8 cellular contexts compared by ENCODE assay signal in genomic region chr2:47034973-47035609, GRCh38.
DNase-seq lines count a peak whose midpoint lies in the region; ATAC-seq, FAIRE-seq and TF ChIP-seq lines count a peak whose summit lies in the region.

No MANE protein-coding gene starts in this region.

- CTCF ChIA-PET in activated CD8-positive, alpha-beta T cell treated with anti-CD3 and anti-CD28 coated beads for 36 hours (lab: Charles Lee) = no interaction called here

- H3K9me3 Mint-ChIP-seq in activated CD8-positive, alpha-beta T cell treated with anti-CD3 and anti-CD28 coated beads for 36 hours = no peaks in the 10 kb centered on the region
- no peaks in the 10 kb centered on the region for H3K9me3 Mint-ChIP-seq in stimulated activated memory B cell treated with anti-CD40 and anti-IgM and Interleukin-4, amounts not matched to agents 10 μg/mL and 1 μg/mL and 100 μg/mL, for 72 hours

- no peak for TF ChIP-seq POLR2A in GM18505 (IDR thresholded peaks at IDR 0.05; ENCODE audit: borderline replicate concordance, extremely low read depth, insufficient read depth, insufficient read length)

- H3K36me3 ChIP-seq in iPS-20b (ENCODE audit: insufficient read depth, low read depth, low read length) = no peaks in the 10 kb centered on the region

- H3K36me3 Mint-ChIP-seq in activated CD8-positive, alpha-beta T cell treated with anti-CD3 and anti-CD28 coated beads for 36 hours (ENCODE audit: low read depth) = peaks cover 13% of the 10 kb centered on the region
- peaks cover 47% of the 10 kb centered on the region for H3K36me3 Mint-ChIP-seq in stimulated activated memory B cell treated with anti-CD40 and anti-IgM and Interleukin-4, amounts not matched to agents 10 μg/mL and 1 μg/mL and 100 μg/mL, for 72 hours

- H3K4me3 Mint-ChIP-seq in activated CD8-positive, alpha-beta T cell treated with anti-CD3 and anti-CD28 coated beads for 36 hours = no peak overlapping the region
- no peak overlapping the region for H3K4me3 Mint-ChIP-seq in stimulated activated memory B cell treated with anti-CD40 and anti-IgM and Interleukin-4, amounts not matched to agents 10 μg/mL and 1 μg/mL and 100 μg/mL, for 72 hours

- peak; percentile 39 for ATAC-seq in GM18505 (IDR thresholded peaks at IDR 0.05; ENCODE audit: unreplicated experiment)
- ATAC-seq in HG03280 (IDR thresholded peaks at IDR 0.05; ENCODE audit: unreplicated experiment) = peak; percentile 46
- ATAC-seq in activated CD8-positive, alpha-beta T cell treated with anti-CD3 and anti-CD28 coated beads for 36 hours = no peak
- ATAC-seq in stimulated activated memory B cell treated with anti-CD40 and anti-IgM and Interleukin-4, amounts not matched to agents 10 μg/mL and 1 μg/mL and 100 μg/mL, for 72 hours = peak; percentile 93
- no peak for ATAC-seq in GM18870 (IDR thresholded peaks at IDR 0.05; ENCODE audit: unreplicated experiment)

- H3K9me3 ChIP-seq in iPS-20b (ENCODE audit: insufficient read depth, low read depth, low read length) = no peaks in the 10 kb centered on the region

- no peak overlapping the region for H3K4me3 ChIP-seq in iPS-20b (ENCODE audit: low read length)

- no peak overlapping the region for H3K27ac ChIP-seq in iPS-20b (ENCODE audit: low read length)

- intact Hi-C loops in activated CD8-positive, alpha-beta T cell treated with anti-CD3 and anti-CD28 coated beads for 36 hours (cut with micrococcal nuclease) = no loop called here

- peak overlapping the region; percentile 13 for H3K27ac Mint-ChIP-seq in activated CD8-positive, alpha-beta T cell treated with anti-CD3 and anti-CD28 coated beads for 36 hours
- peak overlapping the region; percentile 81 for H3K27ac Mint-ChIP-seq in stimulated activated memory B cell treated with anti-CD40 and anti-IgM and Interleukin-4, amounts not matched to agents 10 μg/mL and 1 μg/mL and 100 μg/mL, for 72 hours

- H3K9ac ChIP-seq in iPS-20b (ENCODE audit: low read depth, low read length) = peak overlapping the region; percentile 31; the same call in 1 of the 2 replicates

- H3K4me1 ChIP-seq in iPS-20b (ENCODE audit: insufficient read depth, low read length) = peaks cover 26% of the 10 kb centered on the region

- no peak for TF ChIP-seq CTCF in activated CD8-positive, alpha-beta T cell treated with anti-CD3 and anti-CD28 coated beads for 36 hours (IDR thresholded peaks at IDR 0.05)

- peaks cover 19% of the 10 kb centered on the region for H3K4me1 Mint-ChIP-seq in activated CD8-positive, alpha-beta T cell treated with anti-CD3 and anti-CD28 coated beads for 36 hours (ENCODE audit: low read depth)
- H3K4me1 Mint-ChIP-seq in stimulated activated memory B cell treated with anti-CD40 and anti-IgM and Interleukin-4, amounts not matched to agents 10 μg/mL and 1 μg/mL and 100 μg/mL, for 72 hours = peaks cover 66% of the 10 kb centered on the region

- no peak for FAIRE-seq in HTR-8/SVneo (lab: Jason Lieb, UNC)

- no peaks in the 10 kb centered on the region for H3K27me3 ChIP-seq in iPS-20b (ENCODE audit: insufficient read depth, low read length)

- H3K27me3 Mint-ChIP-seq in activated CD8-positive, alpha-beta T cell treated with anti-CD3 and anti-CD28 coated beads for 36 hours = no peaks in the 10 kb centered on the region
- no peaks in the 10 kb centered on the region for H3K27me3 Mint-ChIP-seq in stimulated activated memory B cell treated with anti-CD40 and anti-IgM and Interleukin-4, amounts not matched to agents 10 μg/mL and 1 μg/mL and 100 μg/mL, for 72 hours

- POLR2A ChIA-PET in activated CD8-positive, alpha-beta T cell treated with anti-CD3 and anti-CD28 coated beads for 36 hours (lab: Charles Lee) = no interaction called here

- peak; percentile 40 for DNase-seq in activated CD8-positive, alpha-beta T cell treated with anti-CD3 and anti-CD28 coated beads for 36 hours
- no peak for DNase-seq in activated T-cell treated with anti-CD3 and anti-CD28 coated beads, Interleukin-2, amount 50 U/mL, for 1 hour
- DNase-seq in HTR-8/SVneo (ENCODE audit: insufficient read length, low spot score) = no peak

Comparison
In these comparisons a context has a peak if more than half of its experiments do, and no peak if none do; other contexts are left out.
1. ATAC-seq: peak in GM18505 (single experiment), HG03280 (single experiment) and stimulated activated memory B cell treated with anti-CD40 and anti-IgM and Interleukin-4, amounts not matched to agents 10 μg/mL and 1 μg/mL and 100 μg/mL, for 72 hours (single experiment); none in activated CD8-positive, alpha-beta T cell treated with anti-CD3 and anti-CD28 coated beads for 36 hours (single experiment) and GM18870 (single experiment).